Comparison of ENCODE assay signal across 22 cellular contexts in the genomic region with DNA sequence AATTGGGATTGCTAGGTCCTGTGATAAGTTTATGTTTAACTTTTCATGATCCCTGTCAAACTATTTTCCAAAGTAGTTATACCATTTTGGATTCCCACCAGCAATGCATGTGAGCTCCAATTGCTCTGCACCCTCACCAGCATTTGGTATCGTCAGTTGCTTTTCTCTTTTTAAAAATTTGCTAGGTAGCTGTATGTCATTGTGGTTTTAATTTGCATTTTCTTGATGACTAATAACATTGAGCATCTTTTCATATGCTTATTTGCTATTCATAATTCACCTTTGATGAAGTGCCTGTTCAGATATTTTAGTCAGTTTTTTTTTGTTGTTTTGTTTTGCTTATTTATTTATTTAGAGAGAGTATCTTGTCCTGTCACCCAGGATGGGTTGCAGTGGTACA. TPM values are rescaled to one million over a fixed set of nuclear protein-coding genes. Genes with fewer than 3 reads are reported as not detected.
DNase-seq lines count a peak whose midpoint lies in the region; ATAC-seq, FAIRE-seq and TF ChIP-seq lines count a peak whose summit lies in the region.
"Had no signal": no experiment of that assay in that cellular context is flagged by ENCODE, and none has a peak within 500 bp of the region (broad histone marks: within the 10 kb centered on the region; RNA-seq: fewer than 3 reads in every experiment).

No MANE protein-coding gene starts in this region.

- CTCF ChIA-PET in A549 (lab: Yijun Ruan, JAX) = interaction anchor here (0.6 kb wide), 1 partner anchor 28 kb away, joined by 4 read pairs; no protein-coding TSS in a partner anchor

- no peak for DNase-seq in A549 (ENCODE audit: low read depth in 1 of 2, low spot score in 1 of 2)
- DNase-seq in bronchial epithelial cell (ENCODE audit: low read depth) = peak; percentile 7
- no peak for DNase-seq in activated gamma-delta T cell (lab: John Stamatoyannopoulos, UW)
- DNase-seq in NCI-H2171 treated with DMSO at 0.1 percent for 48 hours (lab: John Stamatoyannopoulos, UW) = no peak
- DNase-seq: ACHN; BE2C; C1 segment of cervical spinal cord; CD4-positive, alpha-beta memory T cell; CD4-positive, CD25-positive, alpha-beta regulatory T cell; CD8-positive, alpha-beta memory T cell; COR-L47; DMS79 treated with DMSO at 0.1 percent for 48 hours; GF-D8 had no signal

- H3K27ac ChIP-seq in A549 = no peak overlapping the region
- H3K27ac ChIP-seq: 22Rv1, BLaER1 had no signal

- no peaks in the 10 kb centered on the region for H3K9me3 ChIP-seq in A549
- H3K9me3 ChIP-seq: BE2C, BLaER1 had no signal

- no peak for TF ChIP-seq EP300 in A549 (IDR thresholded peaks at IDR 0.05)

- peaks cover 6% of the 10 kb centered on the region; the same call in 2 of the 3 replicates for H3K4me1 ChIP-seq in A549
- H3K4me1 ChIP-seq: BE2C, BLaER1 had no signal

- no peak for TF ChIP-seq RAD21 in A549 (conservative IDR thresholded peaks at IDR 0.05 in 1 of 2, IDR thresholded peaks at IDR 0.05 in 1 of 2)

- TF ChIP-seq CTCF in A549 (IDR thresholded peaks at IDR 0.05) (no peak), bronchial epithelial cell (IDR thresholded peaks at IDR 0.05; ENCODE audit: insufficient read depth, low read length, severe bottlenecking) (no peak)

- POLR2A ChIA-PET in A549 (lab: Yijun Ruan, JAX) = no interaction called here

- FAIRE-seq in A549 (lab: Jason Lieb, UNC) (peak; percentile 43), bronchial epithelial cell (lab: Jason Lieb, UNC) (no peak)
- FAIRE-seq: G401.6, GM12891, GM18507 had no signal

- 8% methylated on average over 1 of the region's 1 CpG for WGBS in A549 (ENCODE audit: missing lambda C conversion rate)

- H3K36me3 ChIP-seq in bronchial epithelial cell (ENCODE audit: control insufficient read depth, insufficient read depth, low read length) = no peaks in the 10 kb centered on the region
- H3K36me3 ChIP-seq: BE2C, BLaER1 had no signal

- ATAC-seq in A549 = no peak
- peak; percentile 58 for ATAC-seq in HG03378 (IDR thresholded peaks at IDR 0.05; ENCODE audit: unreplicated experiment)

- H3K4me2 ChIP-seq in A549 = no peak overlapping the region
- H3K4me2 ChIP-seq: BLaER1 had no signal

- TF ChIP-seq POLR2A in A549 (IDR thresholded peaks at IDR 0.05; ENCODE audit: low read length) = no peak

- no peaks in the 10 kb centered on the region for H3K27me3 ChIP-seq in bronchial epithelial cell (ENCODE audit: control insufficient read depth, insufficient read depth, low read length)
- H3K27me3 ChIP-seq: BE2C, BLaER1 had no signal

- no peak overlapping the region for H3K4me3 ChIP-seq in A549
- no peak overlapping the region for H3K4me3 ChIP-seq in bronchial epithelial cell (ENCODE audit: low read depth, low read length)
- H3K4me3 ChIP-seq: BLaER1 had no signal

TF ChIP-seq in A549, 52 proteins besides CTCF, POLR2A, EP300 and RAD21:
- TF ChIP-seq, protein P1, sequence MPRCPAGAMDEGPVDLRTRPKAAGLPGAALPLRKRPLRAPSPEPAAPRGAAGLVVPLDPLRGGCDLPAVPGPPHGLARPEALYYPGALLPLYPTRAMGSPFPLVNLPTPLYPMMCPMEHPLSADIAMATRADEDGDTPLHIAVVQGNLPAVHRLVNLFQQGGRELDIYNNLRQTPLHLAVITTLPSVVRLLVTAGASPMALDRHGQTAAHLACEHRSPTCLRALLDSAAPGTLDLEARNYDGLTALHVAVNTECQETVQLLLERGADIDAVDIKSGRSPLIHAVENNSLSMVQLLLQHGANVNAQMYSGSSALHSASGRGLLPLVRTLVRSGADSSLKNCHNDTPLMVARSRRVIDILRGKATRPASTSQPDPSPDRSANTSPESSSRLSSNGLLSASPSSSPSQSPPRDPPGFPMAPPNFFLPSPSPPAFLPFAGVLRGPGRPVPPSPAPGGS (IDR thresholded peaks at IDR 0.05) = no peak
- TF ChIP-seq JUN (IDR thresholded peaks at IDR 0.05) (no peak), RCOR1 (IDR thresholded peaks at IDR 0.05; ENCODE audit: low read depth, low read length) (no peak)
- TF ChIP-seq, protein P2, sequence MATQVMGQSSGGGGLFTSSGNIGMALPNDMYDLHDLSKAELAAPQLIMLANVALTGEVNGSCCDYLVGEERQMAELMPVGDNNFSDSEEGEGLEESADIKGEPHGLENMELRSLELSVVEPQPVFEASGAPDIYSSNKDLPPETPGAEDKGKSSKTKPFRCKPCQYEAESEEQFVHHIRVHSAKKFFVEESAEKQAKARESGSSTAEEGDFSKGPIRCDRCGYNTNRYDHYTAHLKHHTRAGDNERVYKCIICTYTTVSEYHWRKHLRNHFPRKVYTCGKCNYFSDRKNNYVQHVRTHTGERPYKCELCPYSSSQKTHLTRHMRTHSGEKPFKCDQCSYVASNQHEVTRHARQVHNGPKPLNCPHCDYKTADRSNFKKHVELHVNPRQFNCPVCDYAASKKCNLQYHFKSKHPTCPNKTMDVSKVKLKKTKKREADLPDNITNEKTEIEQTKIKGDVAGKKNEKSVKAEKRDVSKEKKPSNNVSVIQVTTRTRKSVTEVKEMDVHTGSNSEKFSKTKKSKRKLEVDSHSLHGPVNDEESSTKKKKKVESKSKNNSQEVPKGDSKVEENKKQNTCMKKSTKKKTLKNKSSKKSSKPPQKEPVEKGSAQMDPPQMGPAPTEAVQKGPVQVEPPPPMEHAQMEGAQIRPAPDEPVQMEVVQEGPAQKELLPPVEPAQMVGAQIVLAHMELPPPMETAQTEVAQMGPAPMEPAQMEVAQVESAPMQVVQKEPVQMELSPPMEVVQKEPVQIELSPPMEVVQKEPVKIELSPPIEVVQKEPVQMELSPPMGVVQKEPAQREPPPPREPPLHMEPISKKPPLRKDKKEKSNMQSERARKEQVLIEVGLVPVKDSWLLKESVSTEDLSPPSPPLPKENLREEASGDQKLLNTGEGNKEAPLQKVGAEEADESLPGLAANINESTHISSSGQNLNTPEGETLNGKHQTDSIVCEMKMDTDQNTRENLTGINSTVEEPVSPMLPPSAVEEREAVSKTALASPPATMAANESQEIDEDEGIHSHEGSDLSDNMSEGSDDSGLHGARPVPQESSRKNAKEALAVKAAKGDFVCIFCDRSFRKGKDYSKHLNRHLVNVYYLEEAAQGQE (IDR thresholded peaks at IDR 0.05) = no peak
- TF ChIP-seq, protein P3, sequence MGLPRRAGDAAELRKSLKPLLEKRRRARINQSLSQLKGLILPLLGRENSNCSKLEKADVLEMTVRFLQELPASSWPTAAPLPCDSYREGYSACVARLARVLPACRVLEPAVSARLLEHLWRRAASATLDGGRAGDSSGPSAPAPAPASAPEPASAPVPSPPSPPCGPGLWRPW (IDR thresholded peaks at IDR 0.05) = no peak

RNA-seq across cellular contexts. Expression of a gene that starts 12.5 kb away (rescaled TPM):
- polyA plus RNA-seq in A549 (2011; rRNA removed) = 0.03 and 0.04 TPM in 2 replicates
- polyA plus RNA-seq in A549 (2012; cell fraction: cytosol; rRNA removed) = not detected in 2 replicates
- polyA plus RNA-seq in A549 (2012; cell fraction: nucleus; rRNA removed) = not detected in 2 replicates
- polyA plus RNA-seq in A549 (2017; fragmentation: RNase III; extraction: RNeasy Plus Mini Kit Qiagen cat#74134 plus additional on column Dnase treatment) = 0.01 TPM in 1 of 3 replicates, not detected in the others
- not detected in 2 replicates for polyA minus RNA-seq in A549 (2011; rRNA and poly(A)+ RNA removed)
- under 0.01 TPM in 1 of 2 replicates, not detected in the other for total RNA-seq in bronchial epithelial cell
- total RNA-seq: A673; CD4-positive, CD25-positive, alpha-beta regulatory T cell; CD8-positive, alpha-beta memory T cell had no signal
- polyA plus RNA-seq: AG04450; CD14-positive monocyte; CD4-positive, alpha-beta memory T cell; CD4-positive, CD25-positive, alpha-beta regulatory T cell; CD8-positive, alpha-beta memory T cell had no signal

RNA-seq across cellular contexts. Expression of a gene that starts 50.0 kb away (rescaled TPM):
- polyA plus RNA-seq in A549 (2011; rRNA removed) (64.6 and 91.0 TPM in 2 replicates), A549 (2017; fragmentation: RNase III; extraction: RNeasy Plus Mini Kit Qiagen cat#74134 plus additional on column Dnase treatment) (158 to 176 TPM (median 166 TPM) in 3 replicates)
- 79.9 and 96.5 TPM in 2 replicates for polyA plus RNA-seq in A549 (2012; cell fraction: cytosol; rRNA removed)
- 32.6 and 58.1 TPM in 2 replicates for polyA plus RNA-seq in A549 (2012; cell fraction: nucleus; rRNA removed)
- polyA minus RNA-seq in A549 (2011; rRNA and poly(A)+ RNA removed) = 9.8 and 20.2 TPM in 2 replicates
- 14.8 and 16.8 TPM in 2 replicates for total RNA-seq in bronchial epithelial cell
